8 cellular contexts compared by ENCODE assay signal in genomic region chr7:7719235-7719634, GRCh38. TPM values are rescaled to one million over a fixed set of nuclear protein-coding genes. Genes with fewer than 3 reads are reported as not detected.
A peak's percentile ranks its signal among the peaks of the same experiment; 100 is the strongest.
DNase-seq lines count a peak whose midpoint lies in the region; ATAC-seq and TF ChIP-seq lines count a peak whose summit lies in the region.

No MANE protein-coding gene starts in this region.

- H3K27ac Mint-ChIP-seq in activated naive CD4-positive, alpha-beta T cell treated with anti-CD3 and anti-CD28 coated beads for 36 hours, result peak overlapping the region; percentile 63
- H3K27ac Mint-ChIP-seq in stimulated activated effector memory CD8-positive, alpha-beta T cell treated with anti-CD3 and anti-CD28 coated beads, Interleukin-12 subunit alpha, Interleukin-12 subunit beta, amount 100 ng/mL, for 72 hours, result peak overlapping the region; percentile 59

- peak; percentile 73 for DNase-seq in DMS79 (lab: John Stamatoyannopoulos, UW)
- peak; percentile 98 for DNase-seq in NCI-H69 (lab: John Stamatoyannopoulos, UW)
- peak; percentile 77 for DNase-seq in activated naive CD4-positive, alpha-beta T cell treated with anti-CD3 and anti-CD28 coated beads for 36 hours
- no peak for DNase-seq in left colon
- peak in 1 of 2 donors; percentile 61 for DNase-seq in stimulated activated effector memory CD8-positive, alpha-beta T cell treated with anti-CD3 and anti-CD28 coated beads, Interleukin-12 subunit alpha, Interleukin-12 subunit beta, amount 100 ng/mL, for 72 hours (ENCODE audit: low spot score in 2 of 2)
- no peak for DNase-seq in vagina (ENCODE audit: extremely low spot score in 2 of 2)

- no peaks in the 10 kb centered on the region for H3K36me3 ChIP-seq in vagina

- peaks cover 19% of the 10 kb centered on the region for H3K4me1 Mint-ChIP-seq in activated naive CD4-positive, alpha-beta T cell treated with anti-CD3 and anti-CD28 coated beads for 36 hours (ENCODE audit: low read depth)
- peaks cover 13% of the 10 kb centered on the region for H3K4me1 Mint-ChIP-seq in stimulated activated effector memory CD8-positive, alpha-beta T cell treated with anti-CD3 and anti-CD28 coated beads, Interleukin-12 subunit alpha, Interleukin-12 subunit beta, amount 100 ng/mL, for 72 hours

- CTCF ChIA-PET in activated naive CD4-positive, alpha-beta T cell treated with anti-CD3 and anti-CD28 coated beads for 36 hours (lab: Charles Lee), result interaction anchor here (0.6 to 2.0 kb wide), 8 partner anchors 23 to 578 kb away, joined by 3 to 16 read pairs (median 4); no protein-coding TSS in a partner anchor

- intact Hi-C loops in activated naive CD4-positive, alpha-beta T cell treated with anti-CD3 and anti-CD28 coated beads for 36 hours (cut with micrococcal nuclease), result loop anchor here (1.0 to 2.0 kb wide), 13 partner anchors 13 to 536 kb away; partner anchors contain the start of genes C1GALT1, GLCCI1, MIOS and UMAD1
- intact Hi-C loops in left colon (cut with DNase I, micrococcal nuclease) (no loop called here), vagina (cut with DNase I) (no loop called here)

- no peak overlapping the region for H3K4me3 Mint-ChIP-seq in activated naive CD4-positive, alpha-beta T cell treated with anti-CD3 and anti-CD28 coated beads for 36 hours
- H3K4me3 Mint-ChIP-seq in stimulated activated effector memory CD8-positive, alpha-beta T cell treated with anti-CD3 and anti-CD28 coated beads, Interleukin-12 subunit alpha, Interleukin-12 subunit beta, amount 100 ng/mL, for 72 hours, result peak overlapping the region; percentile 11

- no peaks in the 10 kb centered on the region for H3K27me3 ChIP-seq in vagina

- no peak for TF ChIP-seq POLR2A in vagina (IDR thresholded peaks at IDR 0.05)

- no peak overlapping the region for H3K27ac ChIP-seq in vagina

- no peak overlapping the region for H3K4me3 ChIP-seq in vagina

- H3K36me3 Mint-ChIP-seq in activated naive CD4-positive, alpha-beta T cell treated with anti-CD3 and anti-CD28 coated beads for 36 hours (ENCODE audit: low read depth), result peaks cover 3% of the 10 kb centered on the region
- H3K36me3 Mint-ChIP-seq in stimulated activated effector memory CD8-positive, alpha-beta T cell treated with anti-CD3 and anti-CD28 coated beads, Interleukin-12 subunit alpha, Interleukin-12 subunit beta, amount 100 ng/mL, for 72 hours, result no peaks in the 10 kb centered on the region

- ATAC-seq in GM21381 (IDR thresholded peaks at IDR 0.05; ENCODE audit: unreplicated experiment) (peak; percentile 94), HG03558 (IDR thresholded peaks at IDR 0.05; ENCODE audit: extremely low read depth, unreplicated experiment) (peak; percentile 97), left colon (peak; percentile 66)
- ATAC-seq in stimulated activated effector memory CD8-positive, alpha-beta T cell treated with anti-CD3 and anti-CD28 coated beads, Interleukin-12 subunit alpha, Interleukin-12 subunit beta, amount 100 ng/mL, for 72 hours, result peak; percentile 100

- H3K27me3 Mint-ChIP-seq in activated naive CD4-positive, alpha-beta T cell treated with anti-CD3 and anti-CD28 coated beads for 36 hours (ENCODE audit: low read depth), result no peaks in the 10 kb centered on the region

- H3K9me3 ChIP-seq in vagina, result no peaks in the 10 kb centered on the region

- TF ChIP-seq CTCF in vagina (IDR thresholded peaks at IDR 0.05), result no peak

- peaks cover 15% of the 10 kb centered on the region for H3K4me1 ChIP-seq in vagina

- H3K9me3 Mint-ChIP-seq in activated naive CD4-positive, alpha-beta T cell treated with anti-CD3 and anti-CD28 coated beads for 36 hours, result no peaks in the 10 kb centered on the region
- no peaks in the 10 kb centered on the region for H3K9me3 Mint-ChIP-seq in stimulated activated effector memory CD8-positive, alpha-beta T cell treated with anti-CD3 and anti-CD28 coated beads, Interleukin-12 subunit alpha, Interleukin-12 subunit beta, amount 100 ng/mL, for 72 hours

RNA-seq across cellular contexts. Expression of gene RPA3, which starts 0.8 kb away (rescaled TPM):
- 100 to 1,000 TPM; 219 to 223 TPM for total RNA-seq in activated naive CD4-positive, alpha-beta T cell treated with anti-CD3 and anti-CD28 coated beads for 36 hours
- total RNA-seq in left colon (10 to 100 TPM; 25.5 to 26.4 TPM), vagina (12.3 TPM)

Comparison
In these comparisons a context has a peak if more than half of its experiments do, and no peak if none do; other contexts are left out.
1. DNase-seq: peak in DMS79 (single experiment), NCI-H69 (single experiment) and activated naive CD4-positive, alpha-beta T cell treated with anti-CD3 and anti-CD28 coated beads for 36 hours (single experiment); none in left colon (0 of 2) and vagina (0 of 2).
2. RNA of gene RPA3, which starts 0.8 kb away (total RNA-seq): 219 to 223 TPM in activated naive CD4-positive, alpha-beta T cell treated with anti-CD3 and anti-CD28 coated beads for 36 hours; 25.5 to 26.4 TPM in left colon and 12.3 TPM in vagina (single experiment); every median in the first group is over 4 times any median in the second.
3. Peak in every context shown above with its lines, with median percentiles within 50 percentile points of each other: ATAC-seq.